Comparison of ENCODE assay signal across 10 cellular contexts in genomic region chr18:2857491-2858063, GRCh38. TPM values are rescaled to one million over a fixed set of nuclear protein-coding genes. Genes with fewer than 3 reads are reported as not detected.
DNase-seq lines count a peak whose midpoint lies in the region; ATAC-seq and TF ChIP-seq lines count a peak whose summit lies in the region.
"Had no signal": no experiment of that assay in that cellular context is flagged by ENCODE, and none has a peak within 500 bp of the region (broad histone marks: within the 10 kb centered on the region; RNA-seq: fewer than 3 reads in every experiment).

No MANE protein-coding gene starts in this region.

- no peaks in the 10 kb centered on the region for H3K9me3 Mint-ChIP-seq in dendritic cell treated with granulocyte-macrophage colony-stimulating factor and Interleukin-4, amounts not matched to agents 40 ng/mL and 50 ng/mL, for 4 days
- H3K9me3 Mint-ChIP-seq in stimulated activated memory B cell treated with anti-CD40 and anti-IgM and Interleukin-4, amounts not matched to agents 10 μg/mL and 1 μg/mL and 100 μg/mL, for 72 hours: peaks cover 5% of the 10 kb centered on the region

- peaks cover 27% of the 10 kb centered on the region for H3K4me1 ChIP-seq in lower lobe of right lung
- peaks cover 19 to 36% of the 10 kb centered on the region in 2 donors for H3K4me1 ChIP-seq in thoracic aorta (ENCODE audit: control insufficient read depth in 1 of 2, low read depth in 2 of 2)

- peaks cover 72% of the 10 kb centered on the region for H3K36me3 Mint-ChIP-seq in dendritic cell treated with granulocyte-macrophage colony-stimulating factor and Interleukin-4, amounts not matched to agents 40 ng/mL and 50 ng/mL, for 4 days (ENCODE audit: low read depth)
- peaks cover 53% of the 10 kb centered on the region for H3K36me3 Mint-ChIP-seq in stimulated activated memory B cell treated with anti-CD40 and anti-IgM and Interleukin-4, amounts not matched to agents 10 μg/mL and 1 μg/mL and 100 μg/mL, for 72 hours

- DNase-seq in HCEC 1CT (peak; percentile 76), lower lobe of right lung (peak; percentile 86), thoracic aorta (ENCODE audit: low spot score) (peak; percentile 51), T1000 (lab: John Stamatoyannopoulos, UW) (no peak)
- no peak for DNase-seq in stimulated activated naive CD4-positive, alpha-beta T cell (lab: John Stamatoyannopoulos, UW)
- DNase-seq: cerebellar nuclear complex, immature natural killer cell had no signal

- TF ChIP-seq CTCF in lower lobe of right lung (IDR thresholded peaks at IDR 0.05) (no peak), thoracic aorta (IDR thresholded peaks at IDR 0.05) (no peak)

- H3K9me3 ChIP-seq in lower lobe of right lung (no peaks in the 10 kb centered on the region), thoracic aorta (no peaks in the 10 kb centered on the region)

- intact Hi-C loops in dendritic cell treated with granulocyte-macrophage colony-stimulating factor and Interleukin-4, amounts not matched to agents 40 ng/mL and 50 ng/mL, for 4 days (cut with micrococcal nuclease): loop anchor here (1.0 to 10.0 kb wide), 3 partner anchors 9 to 390 kb away; partner anchors contain the start of gene MYL12A
- intact Hi-C loops in lower lobe of right lung (cut with DNase I): no loop called here

- H3K4me1 Mint-ChIP-seq in dendritic cell treated with granulocyte-macrophage colony-stimulating factor and Interleukin-4, amounts not matched to agents 40 ng/mL and 50 ng/mL, for 4 days (ENCODE audit: low read depth): peaks cover 79% of the 10 kb centered on the region
- H3K4me1 Mint-ChIP-seq in stimulated activated memory B cell treated with anti-CD40 and anti-IgM and Interleukin-4, amounts not matched to agents 10 μg/mL and 1 μg/mL and 100 μg/mL, for 72 hours: no peaks in the 10 kb centered on the region
- H3K4me1 Mint-ChIP-seq: immature natural killer cell had no signal

- peak overlapping the region; percentile 61 for H3K4me3 Mint-ChIP-seq in dendritic cell treated with granulocyte-macrophage colony-stimulating factor and Interleukin-4, amounts not matched to agents 40 ng/mL and 50 ng/mL, for 4 days
- no peak overlapping the region for H3K4me3 Mint-ChIP-seq in stimulated activated memory B cell treated with anti-CD40 and anti-IgM and Interleukin-4, amounts not matched to agents 10 μg/mL and 1 μg/mL and 100 μg/mL, for 72 hours
- H3K4me3 Mint-ChIP-seq: immature natural killer cell had no signal

- H3K27me3 Mint-ChIP-seq in dendritic cell treated with granulocyte-macrophage colony-stimulating factor and Interleukin-4, amounts not matched to agents 40 ng/mL and 50 ng/mL, for 4 days: no peaks in the 10 kb centered on the region
- no peaks in the 10 kb centered on the region for H3K27me3 Mint-ChIP-seq in stimulated activated memory B cell treated with anti-CD40 and anti-IgM and Interleukin-4, amounts not matched to agents 10 μg/mL and 1 μg/mL and 100 μg/mL, for 72 hours

- ATAC-seq in lower lobe of right lung: peak; percentile 93 to 94
- ATAC-seq in thoracic aorta (ENCODE audit: insufficient number of reproducible peaks, low FRiP score, low read depth): peak; percentile 84
- no peak for ATAC-seq in HG03342 (IDR thresholded peaks at IDR 0.05; ENCODE audit: unreplicated experiment)
- no peak for ATAC-seq in stimulated activated memory B cell treated with anti-CD40 and anti-IgM and Interleukin-4, amounts not matched to agents 10 μg/mL and 1 μg/mL and 100 μg/mL, for 72 hours

- peak overlapping the region; percentile 97 for H3K27ac Mint-ChIP-seq in dendritic cell treated with granulocyte-macrophage colony-stimulating factor and Interleukin-4, amounts not matched to agents 40 ng/mL and 50 ng/mL, for 4 days
- no peak overlapping the region for H3K27ac Mint-ChIP-seq in stimulated activated memory B cell treated with anti-CD40 and anti-IgM and Interleukin-4, amounts not matched to agents 10 μg/mL and 1 μg/mL and 100 μg/mL, for 72 hours
- H3K27ac Mint-ChIP-seq: immature natural killer cell had no signal

- H3K27ac ChIP-seq in lower lobe of right lung (peak overlapping the region; percentile 54), thoracic aorta (peak overlapping the region; percentile 46 to 57)

- H3K27me3 ChIP-seq in lower lobe of right lung (ENCODE audit: low read depth) (no peaks in the 10 kb centered on the region), thoracic aorta (replicated peaks; ENCODE audit: insufficient read depth) (no peaks in the 10 kb centered on the region)

- H3K4me3 ChIP-seq in lower lobe of right lung (no peak overlapping the region), thoracic aorta (peak overlapping the region; percentile 50)

- H3K36me3 ChIP-seq in lower lobe of right lung: peaks cover 12% of the 10 kb centered on the region
- H3K36me3 ChIP-seq in thoracic aorta: no peaks in the 10 kb centered on the region

RNA-seq across cellular contexts. Expression of gene EMILIN2, which starts 10.8 kb away (rescaled TPM):
- total RNA-seq in lower lobe of right lung: 51.5 TPM
- total RNA-seq in thoracic aorta: 10 to 100 TPM; 22.6 to 27.4 TPM

Comparison
In these comparisons a context has a peak if more than half of its experiments do, and no peak if none do; other contexts are left out.
1. DNase-seq: peak in HCEC 1CT (single experiment), lower lobe of right lung (single experiment) and thoracic aorta (single experiment); none in T1000 (single experiment) and stimulated activated naive CD4-positive, alpha-beta T cell (0 of 6).
2. ATAC-seq: peak in lower lobe of right lung (2 of 2) and thoracic aorta (single experiment); none in HG03342 (single experiment) and stimulated activated memory B cell treated with anti-CD40 and anti-IgM and Interleukin-4, amounts not matched to agents 10 μg/mL and 1 μg/mL and 100 μg/mL, for 72 hours (single experiment).